12 cellular contexts compared by ENCODE assay signal in genomic region chr7:139658919-139659675, GRCh38.
DNase-seq lines count a peak whose midpoint lies in the region; TF ChIP-seq lines count a peak whose summit lies in the region.
"Had no signal": no experiment of that assay in that cellular context is flagged by ENCODE, and none has a peak within 500 bp of the region (broad histone marks: within the 10 kb centered on the region; RNA-seq: fewer than 3 reads in every experiment).

No MANE protein-coding gene starts in this region.

- H3K9ac ChIP-seq in H9 (ENCODE audit: extremely low read depth, insufficient read length, low read length) = no peak overlapping the region

- TF ChIP-seq CTCF in H9 (conservative IDR thresholded peaks at IDR 0.05) = no peak
- no peak for TF ChIP-seq CTCF in MCF 10A (IDR thresholded peaks at IDR 0.05; ENCODE audit: unreplicated experiment)
- no peak for TF ChIP-seq CTCF in osteoblast (IDR thresholded peaks at IDR 0.05; ENCODE audit: extremely low read depth, low read depth, low read length)

- no peaks in the 10 kb centered on the region for H3K27me3 ChIP-seq in H9 (ENCODE audit: insufficient read depth, low read length)
- H3K27me3 ChIP-seq in osteoblast (ENCODE audit: insufficient read depth, low read length) = no peaks in the 10 kb centered on the region

- CTCF ChIA-PET in MCF 10A (lab: Yijun Ruan, JAX) = interaction anchor here (0.6 to 6.7 kb wide), 3 partner anchors 13 to 181 kb away, joined by 3 to 64 read pairs (median 3); no protein-coding TSS in a partner anchor

- DNase-seq in H9 (no peak), MCF 10A (ENCODE audit: unreplicated experiment) (no peak), kidney tubule cell (ENCODE audit: low spot score) (peak; percentile 46), osteoblast (ENCODE audit: insufficient read length, low spot score, missing footprints) (no peak), SIG-M5 treated with dmso at 0.1 percent for 504 hours (lab: John Stamatoyannopoulos, UW; ENCODE audit: unreplicated experiment) (no peak), NCI-H526 (lab: John Stamatoyannopoulos, UW) (no peak), NCI-H1417 treated with DMSO at 0.1 percent for 48 hours (lab: John Stamatoyannopoulos, UW) (no peak), NCI-H510A (lab: John Stamatoyannopoulos, UW) (no peak)
- DNase-seq: AML-193; NCI-H510A treated with DMSO at 0.1 percent for 48 hours; stimulated activated CD4-positive, alpha-beta T cell treated with anti-CD3 and anti-CD28 coated beads, Interleukin-4, amount 100 ng/mL, for 1 hour had no signal

- H4K5ac ChIP-seq in H9 (ENCODE audit: insufficient read length, low read depth, low read length) = no peak overlapping the region

- H3K27ac Mint-ChIP-seq in H9 (peak overlapping the region in 2 of 3 experiments; percentile 6 to 23; a peak in 1 of 7 replicates), MCF 10A (ENCODE audit: low read depth, unreplicated experiment) (peak overlapping the region; percentile 73)
- H3K27ac Mint-ChIP-seq: stimulated activated memory B cell treated with anti-CD40 and anti-IgM and Interleukin-4, amounts not matched to agents 10 μg/mL and 1 μg/mL and 100 μg/mL, for 72 hours had no signal

- no peak overlapping the region for H3K4me3 ChIP-seq in osteoblast (ENCODE audit: insufficient read depth, low read length)

- peaks cover 9% of the 10 kb centered on the region for H3K36me3 ChIP-seq in osteoblast (ENCODE audit: insufficient read depth, low read length)

- H3K79me2 ChIP-seq in H9 (ENCODE audit: insufficient read depth, low read length) (no peaks in the 10 kb centered on the region), osteoblast (ENCODE audit: insufficient read depth, low read length) (peaks cover 92% of the 10 kb centered on the region)

- H3K4me1 Mint-ChIP-seq in H9 (peaks cover 38 to 44% of the 10 kb centered on the region in 2 experiments), MCF 10A (ENCODE audit: insufficient read depth, unreplicated experiment) (peaks cover 77% of the 10 kb centered on the region)

- no peaks in the 10 kb centered on the region; a peak in 1 of 7 replicates for H3K36me3 Mint-ChIP-seq in H9 (ENCODE audit: insufficient read depth in 1 of 3, low read depth in 3 of 3)
- H3K36me3 Mint-ChIP-seq in MCF 10A (ENCODE audit: insufficient read depth, unreplicated experiment) = peaks cover 24% of the 10 kb centered on the region

- no peak overlapping the region for H2BK20ac ChIP-seq in H9 (ENCODE audit: low read depth, low read length, poor library complexity, severe bottlenecking)

- H3K23me2 ChIP-seq in H9 (ENCODE audit: insufficient read length, low read depth, low read length, poor library complexity, severe bottlenecking) = no peaks in the 10 kb centered on the region

- no peak overlapping the region for H2BK15ac ChIP-seq in H9 (ENCODE audit: low read depth, low read length)

- no TSS peak for BruUV-seq in MCF 10A (replicated peaks; lab: Mats Ljungman, UMichigan)

- H4K91ac ChIP-seq in H9 (ENCODE audit: insufficient read length, low read depth, low read length) = no peak overlapping the region

- H4K20me1 ChIP-seq in H9 (ENCODE audit: control insufficient read depth, insufficient read depth, insufficient read length) (no peaks in the 10 kb centered on the region), osteoblast (ENCODE audit: insufficient read depth, low read length) (peaks cover 14% of the 10 kb centered on the region)

- POLR2A ChIA-PET in MCF 10A (lab: Yijun Ruan, JAX) = interaction anchor here (1.3 to 1.5 kb wide), 2 partner anchors 11 to 26 kb away, joined by 4 to 5 read pairs; no protein-coding TSS in a partner anchor

- H3K27me3 Mint-ChIP-seq in H9 (ENCODE audit: low read depth) (peaks cover 2% of the 10 kb centered on the region; the same call in 1 of the 2 replicates), MCF 10A (ENCODE audit: insufficient read depth, unreplicated experiment) (no peaks in the 10 kb centered on the region)
- H3K27me3 Mint-ChIP-seq: stimulated activated memory B cell treated with anti-CD40 and anti-IgM and Interleukin-4, amounts not matched to agents 10 μg/mL and 1 μg/mL and 100 μg/mL, for 72 hours had no signal

- WGBS in H9 (ENCODE audit: extremely low coverage, insufficient read length, low lambda C conversion rate) = no CpG with 5 or more reads among the region's 14 CpGs

- H3K79me1 ChIP-seq in H9 (ENCODE audit: insufficient read depth, low read depth, low read length, poor library complexity, severe bottlenecking) = no peaks in the 10 kb centered on the region

- H3K27ac ChIP-seq in H9 (ENCODE audit: insufficient read length, low read depth, low read length) = no peak overlapping the region
- H3K27ac ChIP-seq in osteoblast (ENCODE audit: low read depth, low read length) = peak overlapping the region; percentile 61

- H3K18ac ChIP-seq in H9 (ENCODE audit: insufficient read length, low read depth, low read length) = peak overlapping the region; percentile 18

- no peak overlapping the region for H3K23ac ChIP-seq in H9 (ENCODE audit: insufficient read length, low read depth, low read length)

- H2BK120ac ChIP-seq in H9 (ENCODE audit: low read depth, low read length, poor library complexity, severe bottlenecking) = no peak overlapping the region

- H3K14ac ChIP-seq in H9 (ENCODE audit: insufficient read depth, low read length) = no peak overlapping the region

- no peaks in the 10 kb centered on the region for H3K9me3 Mint-ChIP-seq in H9
- no peaks in the 10 kb centered on the region for H3K9me3 Mint-ChIP-seq in MCF 10A (ENCODE audit: unreplicated experiment)
- H3K9me3 Mint-ChIP-seq: stimulated activated memory B cell treated with anti-CD40 and anti-IgM and Interleukin-4, amounts not matched to agents 10 μg/mL and 1 μg/mL and 100 μg/mL, for 72 hours had no signal

- no peak overlapping the region for H3K56ac ChIP-seq in H9 (ENCODE audit: insufficient read length, low read depth, low read length)

- intact Hi-C loops in MCF 10A (cut with micrococcal nuclease) = no loop called here

- H3K4me2 ChIP-seq in H9 (ENCODE audit: insufficient read depth, insufficient read length, low read length) = no peak overlapping the region
- peak overlapping the region; percentile 61 for H3K4me2 ChIP-seq in osteoblast (ENCODE audit: insufficient read depth, low read length)

- H2BK12ac ChIP-seq in H9 (ENCODE audit: insufficient read length, low read depth, low read length) = no peak overlapping the region

- H3K9me3 ChIP-seq in H9 (ENCODE audit: control insufficient read depth, low read depth, low read length) (no peaks in the 10 kb centered on the region), osteoblast (ENCODE audit: low read depth, low read length) (no peaks in the 10 kb centered on the region)

- H2AK5ac ChIP-seq in H9 (ENCODE audit: insufficient read length, low read length) = no peak overlapping the region

- H2BK5ac ChIP-seq in H9 (ENCODE audit: insufficient read length, low read length) = no peak overlapping the region

- no peak overlapping the region for H2AFZ ChIP-seq in H9 (ENCODE audit: low read length)
- peak overlapping the region; percentile 57 for H2AFZ ChIP-seq in osteoblast (ENCODE audit: low read length)

- no peak overlapping the region for H4K8ac ChIP-seq in H9 (replicated peaks; ENCODE audit: insufficient read length, low read depth, low read length)

- H3K4me1 ChIP-seq in H9 (ENCODE audit: insufficient read depth, low read length) (peaks cover 10% of the 10 kb centered on the region; the same call in 1 of the 2 replicates), osteoblast (ENCODE audit: insufficient read depth, low read length) (peaks cover 28% of the 10 kb centered on the region)

- H3K4me3 Mint-ChIP-seq in H9 (no peak overlapping the region), MCF 10A (ENCODE audit: unreplicated experiment) (no peak overlapping the region)
- H3K4me3 Mint-ChIP-seq: stimulated activated memory B cell treated with anti-CD40 and anti-IgM and Interleukin-4, amounts not matched to agents 10 μg/mL and 1 μg/mL and 100 μg/mL, for 72 hours had no signal

- H3K4ac ChIP-seq in H9 (ENCODE audit: low read depth, low read length) = no peak overlapping the region

- H3T11ph ChIP-seq in H9 (ENCODE audit: low read length) = no peak overlapping the region
